10 cellular contexts compared by ENCODE assay signal in genomic region chr13:49602615-49603014, GRCh38. TPM values are rescaled to one million over a fixed set of nuclear protein-coding genes. Genes with fewer than 3 reads are reported as not detected.
DNase-seq lines count a peak whose midpoint lies in the region; ATAC-seq and TF ChIP-seq lines count a peak whose summit lies in the region.
"Not testable (repeated sequence)": the region's sequence is repeated elsewhere in the genome, so short reads cannot be mapped to it uniquely, and the experiment has no call there.
"Had no signal": no experiment of that assay in that cellular context is flagged by ENCODE, and none has a peak within 500 bp of the region (broad histone marks: within the 10 kb centered on the region; RNA-seq: fewer than 3 reads in every experiment).

No MANE protein-coding gene starts in this region.

- not testable (repeated sequence) for H2BK12ac ChIP-seq in neuronal stem cell (ENCODE audit: low read length)

- H3K9me3 Mint-ChIP-seq in activated CD4-positive, alpha-beta T cell treated with anti-CD3 and anti-CD28 coated beads for 36 hours (ENCODE audit: low read depth): not testable (repeated sequence)

- intact Hi-C loops in activated CD4-positive, alpha-beta T cell treated with anti-CD3 and anti-CD28 coated beads for 36 hours (cut with DNase I, micrococcal nuclease); mammary epithelial cell (cut with micrococcal nuclease): not testable (repeated sequence)

- not testable (repeated sequence) for H3K79me2 ChIP-seq in ACC112 (ENCODE audit: control insufficient read depth, insufficient read depth, low read length, unreplicated experiment); OCI-LY1 (ENCODE audit: insufficient read depth, low read length); mammary epithelial cell (ENCODE audit: insufficient read depth, low read length)

- not testable (repeated sequence) for BruUV-seq in mammary epithelial cell (replicated peaks; lab: Mats Ljungman, UMichigan)

- H4K91ac ChIP-seq in neuronal stem cell (ENCODE audit: low read depth, low read length, poor library complexity): not testable (repeated sequence)

- H3K36me3 Mint-ChIP-seq in activated CD4-positive, alpha-beta T cell treated with anti-CD3 and anti-CD28 coated beads for 36 hours (ENCODE audit: low read depth): not testable (repeated sequence)

- not testable (repeated sequence) for H3K14ac ChIP-seq in neuronal stem cell (ENCODE audit: low read length)

- H3K4ac ChIP-seq in neuronal stem cell (ENCODE audit: low read length): not testable (repeated sequence)

- H3K9ac ChIP-seq in OCI-LY1 (ENCODE audit: low read length); mammary epithelial cell (ENCODE audit: insufficient read depth, low read length); neuronal stem cell (ENCODE audit: low read depth, low read length, poor library complexity): not testable (repeated sequence)

- H3K27ac Mint-ChIP-seq in activated CD4-positive, alpha-beta T cell treated with anti-CD3 and anti-CD28 coated beads for 36 hours: not testable (repeated sequence)

- not testable (repeated sequence) for H2BK15ac ChIP-seq in neuronal stem cell (ENCODE audit: low read length)

- H4K8ac ChIP-seq in neuronal stem cell (ENCODE audit: low read depth, low read length): not testable (repeated sequence)

- peak overlapping the region; percentile 60 for H2AFZ ChIP-seq in ACC112 (ENCODE audit: low read length, unreplicated experiment)
- H2AFZ ChIP-seq in OCI-LY1 (ENCODE audit: low read length): 0 out of 2 replicates have a peak overlapping the region, but pooled peaks have one; percentile 79
- H2AFZ ChIP-seq in mammary epithelial cell (ENCODE audit: low read depth, low read length): peak overlapping the region; percentile 40
- H2AFZ ChIP-seq in neuronal stem cell (ENCODE audit: low read length): peak overlapping the region; percentile 20

- not testable (repeated sequence) for H3K79me1 ChIP-seq in neuronal stem cell (ENCODE audit: low read depth, low read length)

- H3K4me2 ChIP-seq in OCI-LY1 (ENCODE audit: low read length); mammary epithelial cell (ENCODE audit: insufficient read depth, low read depth, low read length); neuronal stem cell (ENCODE audit: insufficient read depth, low read length, poor library complexity, severe bottlenecking): not testable (repeated sequence)

- not testable (repeated sequence) for H3K27ac ChIP-seq in ACC112 (ENCODE audit: low read depth, low read length); HEK293 (ENCODE audit: extremely low read depth, low read depth, low read length); mammary epithelial cell (ENCODE audit: insufficient read depth, low read depth, low read length); neuronal stem cell (replicated peaks; ENCODE audit: low read length)
- peak overlapping the region; percentile 19 for H3K27ac ChIP-seq in OCI-LY1 (ENCODE audit: low read depth, low read length, poor library complexity, severe bottlenecking)

- not testable (repeated sequence) for H2AK5ac ChIP-seq in neuronal stem cell (ENCODE audit: low read depth, low read length)

- H3K23ac ChIP-seq in neuronal stem cell (ENCODE audit: low read depth, low read length, poor library complexity): not testable (repeated sequence)

- dilution Hi-C loops in mammary epithelial cell (cut with HindIII; ENCODE audit: low sequenced_read_pairs): not testable (repeated sequence)

- in situ Hi-C loops in mammary epithelial cell (cut with MboI; ENCODE audit: low sequenced_read_pairs in 2 of 2): not testable (repeated sequence)

- not testable (repeated sequence) for H3K4me3 ChIP-seq in ACC112 (ENCODE audit: low read depth, low read length); HEK293 (ENCODE audit: low read depth, low read length); OCI-LY1 (ENCODE audit: low read depth, low read length, poor library complexity, severe bottlenecking); mammary epithelial cell (replicated peaks in 1 of 3; ENCODE audit: insufficient read depth in 1 of 3, low read depth in 2 of 3, low read length in 3 of 3); neuronal stem cell (ENCODE audit: low read length in 2 of 2)

- POLR2A ChIA-PET in HEK293 (lab: Yijun Ruan, JAX): interaction anchor here (0.6 to 0.7 kb wide), 2 partner anchors 52 to 309 kb away, joined by 3 read pairs; no protein-coding TSS in a partner anchor
- POLR2A ChIA-PET in activated CD4-positive, alpha-beta T cell treated with anti-CD3 and anti-CD28 coated beads for 36 hours (lab: Charles Lee): interaction anchor here (0.7 kb wide), 1 partner anchor 11 kb away, joined by 3 read pairs; no protein-coding TSS in a partner anchor

- not testable (repeated sequence) for H3K36me3 ChIP-seq in ACC112 (ENCODE audit: insufficient read depth, low read length); HEK293 (ENCODE audit: control insufficient read depth in 2 of 2, insufficient read depth in 1 of 2, low read length in 2 of 2); OCI-LY1 (ENCODE audit: insufficient read depth, low read length); mammary epithelial cell (ENCODE audit: insufficient read depth, low read length); neuronal stem cell (replicated peaks in 1 of 2; ENCODE audit: control insufficient read depth in 2 of 2, insufficient read depth in 2 of 2, low read length in 2 of 2)

- not testable (repeated sequence) for H3K4me3 Mint-ChIP-seq in activated CD4-positive, alpha-beta T cell treated with anti-CD3 and anti-CD28 coated beads for 36 hours

- peak; percentile 11 for DNase-seq in activated CD4-positive, alpha-beta T cell treated with anti-CD3 and anti-CD28 coated beads for 36 hours
- peak; percentile 57 for DNase-seq in mammary epithelial cell
- DNase-seq in neuronal stem cell (ENCODE audit: low spot score): not testable (repeated sequence)

- not testable (repeated sequence) for H4K20me1 ChIP-seq in OCI-LY1 (ENCODE audit: insufficient read depth, low read length); mammary epithelial cell (ENCODE audit: insufficient read depth, low read length)

- H3K4me1 ChIP-seq in ACC112 (ENCODE audit: control insufficient read depth, insufficient read depth, low read length, unreplicated experiment); HEK293 (ENCODE audit: control insufficient read depth, insufficient read depth, low read length); mammary epithelial cell (ENCODE audit: insufficient read depth, low read length); neuronal stem cell (ENCODE audit: control insufficient read depth in 2 of 2, insufficient read depth in 1 of 2, low read depth in 1 of 2, low read length in 2 of 2): not testable (repeated sequence)
- peaks cover 39% of the 10 kb centered on the region for H3K4me1 ChIP-seq in OCI-LY1 (ENCODE audit: insufficient read depth, low read length, severe bottlenecking)

- H3K9me2 ChIP-seq in OCI-LY1 (ENCODE audit: low read depth, low read length): not testable (repeated sequence)

- peaks cover 11% of the 10 kb centered on the region; the same call in 1 of the 2 replicates for H3F3A ChIP-seq in OCI-LY1 (ENCODE audit: insufficient read depth, low read length)

- TF ChIP-seq CTCF in HEK293 (tag by site-specific recombination; IDR thresholded peaks at IDR 0.05); OCI-LY1 (IDR thresholded peaks at IDR 0.05; ENCODE audit: low read length); mammary epithelial cell (conservative IDR thresholded peaks at IDR 0.05 in 1 of 2, IDR thresholded peaks at IDR 0.05 in 1 of 2; ENCODE audit: extremely low read depth in 1 of 2, insufficient read depth in 1 of 2, low read depth in 1 of 2, low read length in 2 of 2): not testable (repeated sequence)

- H2BK120ac ChIP-seq in neuronal stem cell (ENCODE audit: low read depth, low read length): not testable (repeated sequence)

- H3K27me3 ChIP-seq in ACC112 (ENCODE audit: insufficient read depth, low read length); OCI-LY1 (ENCODE audit: insufficient read depth, low read length); mammary epithelial cell (ENCODE audit: insufficient read depth, low read length); neuronal stem cell (ENCODE audit: control insufficient read depth in 3 of 3, insufficient read depth in 3 of 3, low read depth in 1 of 3, low read length in 3 of 3): not testable (repeated sequence)

- peak; percentile 44 for ATAC-seq in activated CD4-positive, alpha-beta T cell treated with anti-CD3 and anti-CD28 coated beads for 36 hours
- ATAC-seq in esophagus mucosa: peak; percentile 67

- H3K27me3 Mint-ChIP-seq in activated CD4-positive, alpha-beta T cell treated with anti-CD3 and anti-CD28 coated beads for 36 hours: not testable (repeated sequence)

- not testable (repeated sequence) for H2BK5ac ChIP-seq in neuronal stem cell (ENCODE audit: low read length)

- CTCF ChIA-PET in HEK293 (lab: Yijun Ruan, JAX): interaction anchor here (0.6 kb wide), 1 partner anchor 88 kb away, joined by 8 read pairs; no protein-coding TSS in a partner anchor
- CTCF ChIA-PET in activated CD4-positive, alpha-beta T cell treated with anti-CD3 and anti-CD28 coated beads for 36 hours (lab: Charles Lee): interaction anchor here (0.5 to 0.7 kb wide), 3 partner anchors 155 to 492 kb away, joined by 3 to 4 read pairs (median 3); no protein-coding TSS in a partner anchor
- CTCF ChIA-PET in mammary epithelial cell (lab: Charles Lee; ENCODE audit: low non-redundant PET): not testable (repeated sequence)

- H3K18ac ChIP-seq in neuronal stem cell (ENCODE audit: low read length): not testable (repeated sequence)

- 90% methylated on average over 6 of the region's 7 CpGs for WGBS in mammary epithelial cell (ENCODE audit: low coverage, missing lambda C conversion rate)
- WGBS in neuronal stem cell (ENCODE audit: extremely low coverage in 2 of 2, insufficient read length in 2 of 2, insufficient replicate concordance in 1 of 2), 2 donors: no CpG with 5 or more reads among the region's 7 CpGs

- H3K9me3 ChIP-seq in HEK293 (ENCODE audit: control insufficient read depth, insufficient read depth, low read depth, low read length); OCI-LY1 (ENCODE audit: low read length); mammary epithelial cell (replicated peaks; ENCODE audit: insufficient read depth, low read length); neuronal stem cell (replicated peaks in 1 of 2; ENCODE audit: control insufficient read depth in 2 of 2, insufficient read depth in 1 of 2, low read depth in 1 of 2, low read length in 2 of 2): not testable (repeated sequence)

- H3K4me1 Mint-ChIP-seq in activated CD4-positive, alpha-beta T cell treated with anti-CD3 and anti-CD28 coated beads for 36 hours: not testable (repeated sequence)

RNA-seq across cellular contexts. Expression of gene RCBTB1, which starts 17.3 kb away (rescaled TPM):
- total RNA-seq in activated CD4-positive, alpha-beta T cell treated with anti-CD3 and anti-CD28 coated beads for 36 hours: 10 to 100 TPM in 1 of 2 experiments, 1 to 10 TPM in 1; 9.8 to 14.9 TPM
- total RNA-seq in mammary epithelial cell (10 to 100 TPM; 29.9 to 87.5 TPM), esophagus mucosa (4.5 TPM)
- polyA plus RNA-seq in mammary epithelial cell: 13.9 TPM
- 19.2 TPM for polyA minus RNA-seq in mammary epithelial cell
- polyA plus RNA-seq in neuronal stem cell (2013, experiment 1 of 2): 14.6 TPM
- 15.1 TPM for polyA plus RNA-seq in neuronal stem cell (2013, experiment 2 of 2)

RNA-seq across cellular contexts. Expression of gene ARL11, which starts 25.7 kb away (rescaled TPM):
- under 1 TPM; 0.72 to 0.85 TPM for total RNA-seq in activated CD4-positive, alpha-beta T cell treated with anti-CD3 and anti-CD28 coated beads for 36 hours
- total RNA-seq in mammary epithelial cell: under 1 TPM in 1 of 2 donors, not detected in 1; under 0.01 TPM
- polyA plus RNA-seq in mammary epithelial cell: 0.03 TPM
- not detected for polyA minus RNA-seq in mammary epithelial cell
- 1.2 TPM for total RNA-seq in esophagus mucosa
- polyA plus RNA-seq in neuronal stem cell (2013, experiment 1 of 2): 0.04 TPM
- polyA plus RNA-seq in neuronal stem cell (2013, experiment 2 of 2): 0.10 TPM
- total RNA-seq: G401 had no signal
- polyA plus RNA-seq: A549, AG04450 had no signal

Comparison
In these comparisons a context has a peak if more than half of its experiments do, and no peak if none do; other contexts are left out.
1. H2AFZ ChIP-seq: peak in every context shown above with its lines; median percentile 79 in OCI-LY1; 60 in ACC112; 40 in mammary epithelial cell; 20 in neuronal stem cell.